In the genomic region with DNA sequence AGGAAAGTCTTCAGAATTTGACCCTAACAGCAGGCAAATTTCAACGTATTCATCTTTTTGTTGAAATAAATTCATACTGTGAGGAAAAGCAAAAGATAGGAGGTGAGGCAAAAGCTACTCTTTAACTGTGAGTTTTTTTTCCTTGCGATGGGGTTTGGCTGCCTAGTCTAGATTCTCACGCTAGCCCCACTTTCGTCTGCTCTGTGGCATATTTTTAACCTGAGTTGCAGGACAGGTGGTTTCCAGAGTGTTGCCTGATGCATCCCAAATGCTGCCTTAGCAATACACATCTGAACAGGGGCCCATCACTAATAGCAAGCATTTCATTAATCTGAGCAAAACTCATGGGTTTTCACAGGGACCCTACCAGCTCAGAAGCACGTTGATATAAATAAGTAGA, we compare ENCODE assay signal across 29 cellular contexts.
"Had no signal": no experiment of that assay in that cellular context is flagged by ENCODE, and none has a peak within 500 bp of the region (broad histone marks: within the 10 kb centered on the region; RNA-seq: fewer than 3 reads in every experiment).

No MANE protein-coding gene starts in this region.

- H3K4me1 ChIP-seq: left lung, lower lobe of right lung, pancreas, prostate gland, stomach, testis, thyroid gland, transverse colon, upper lobe of left lung, vagina had no signal

- H3K4me3 ChIP-seq: left lung, lower lobe of right lung, pancreas, prostate gland, skin epidermis, stomach, testis, thyroid gland, transverse colon, upper lobe of left lung, vagina had no signal

- DNase-seq: immature natural killer cell; kidney; left colon; left lung; lower lobe of right lung; mammary epithelial cell; mesenchymal stem cell; naive thymus-derived CD8-positive, alpha-beta T cell; nucleus accumbens; pancreas; posterior cingulate gyrus; retina; right cardiac atrium; stimulated activated CD4-positive, alpha-beta T cell treated with anti-CD3 and anti-CD28 coated beads, Interleukin-12 subunit alpha, Interleukin-12 subunit beta, amount 100 ng/mL, for 4 hours; stimulated activated CD4-positive, alpha-beta T cell treated with anti-CD3 and anti-CD28 coated beads, Interleukin-15, amount 100 ng/mL, for 24 hours; stimulated activated CD4-positive, alpha-beta T cell treated with anti-CD3 and anti-CD28 coated beads, Interleukin-2, amount 100 ng/mL, for 24 hours; stimulated activated CD4-positive, alpha-beta T cell treated with anti-CD3 and anti-CD28 coated beads, Interleukin-4, amount 100 ng/mL, for 1 hour; stimulated activated naive B cell treated with anti-CD40 and anti-IgM and Interleukin-4, amounts not matched to agents 10 μg/mL and 1 μg/mL and 100 μg/mL, for 72 hours; stimulated activated naive CD8-positive, alpha-beta T cell treated with anti-CD3 and anti-CD28 coated beads, Interleukin-15, Interleukin-2, amounts not matched to agents 100 U/mL and 50 U/mL, for 24 hours; stomach; testis; thyroid gland; transverse colon; upper lobe of left lung had no signal

- H3K27me3 ChIP-seq: left lung, pancreas, stomach, testis, thyroid gland, transverse colon, upper lobe of left lung, vagina had no signal

- H3K9me3 ChIP-seq: left lung, lower lobe of right lung, pancreas, prostate gland, stomach, testis, thyroid gland, transverse colon, upper lobe of left lung, vagina had no signal

- FAIRE-seq: islet of Langerhans, kidney, pancreas had no signal

- ATAC-seq: left colon; left lung; lower lobe of right lung; naive thymus-derived CD8-positive, alpha-beta T cell; pancreas; right cardiac atrium; sciatic nerve; stimulated activated naive B cell treated with anti-CD40 and anti-IgM and Interleukin-4, amounts not matched to agents 10 μg/mL and 1 μg/mL and 100 μg/mL, for 72 hours; stimulated activated naive CD8-positive, alpha-beta T cell treated with anti-CD3 and anti-CD28 coated beads, Interleukin-15, Interleukin-2, amounts not matched to agents 100 U/mL and 50 U/mL, for 24 hours had no signal

- H3K27ac ChIP-seq: left lung, lower lobe of right lung, pancreas, prostate gland, skin epidermis, stomach, testis, thyroid gland, transverse colon, upper lobe of left lung, vagina had no signal
